ENCODE assay signal across 16 cellular contexts in genomic region chr20:8126190-8126589, GRCh38. TPM values are rescaled to one million over a fixed set of nuclear protein-coding genes. Genes with fewer than 3 reads are reported as not detected.
DNase-seq lines count a peak whose midpoint lies in the region; ATAC-seq and TF ChIP-seq lines count a peak whose summit lies in the region.
"Had no signal": no experiment of that assay in that cellular context is flagged by ENCODE, and none has a peak within 500 bp of the region (broad histone marks: within the 10 kb centered on the region; RNA-seq: fewer than 3 reads in every experiment).

No MANE protein-coding gene starts in this region.

- no peaks in the 10 kb centered on the region for H3K9me3 ChIP-seq in mesenchymal stem cell (ENCODE audit: control insufficient read depth, low read length)
- no peaks in the 10 kb centered on the region for H3K9me3 ChIP-seq in lower lobe of right lung

- WGBS in mesenchymal stem cell, result 93% methylated on average over 2 of the region's 4 CpGs

- no peak overlapping the region for H3K4ac ChIP-seq in mesenchymal stem cell (ENCODE audit: low read depth in 1 of 2, low read length in 2 of 2)

- no peaks in the 10 kb centered on the region for H3K4me1 ChIP-seq in mesenchymal stem cell (ENCODE audit: control insufficient read depth, insufficient read depth, low read depth, low read length)
- no peaks in the 10 kb centered on the region for H3K4me1 ChIP-seq in lower lobe of right lung

- H3K9ac ChIP-seq in mesenchymal stem cell (ENCODE audit: low read length), result no peak overlapping the region
- H3K9ac ChIP-seq: GM23248 had no signal

- peak overlapping the region; percentile 22 for H3K27ac ChIP-seq in angular gyrus (ENCODE audit: low read depth, low read length)
- no peak overlapping the region for H3K27ac ChIP-seq in mesenchymal stem cell (ENCODE audit: low read length, poor library complexity, severe bottlenecking)
- H3K27ac ChIP-seq in lower lobe of right lung, result no peak overlapping the region
- H3K27ac ChIP-seq: GM23248 had no signal

- no peak overlapping the region for H4K8ac ChIP-seq in mesenchymal stem cell (ENCODE audit: low read length)

- peaks cover 3 to 9% of the 10 kb centered on the region in 2 experiments for H3K27me3 ChIP-seq in mesenchymal stem cell (ENCODE audit: control insufficient read depth in 1 of 2, insufficient read depth in 1 of 2, low read length in 2 of 2)
- no peaks in the 10 kb centered on the region for H3K27me3 ChIP-seq in lower lobe of right lung (ENCODE audit: low read depth)

- H3K36me3 ChIP-seq in mesenchymal stem cell (ENCODE audit: control insufficient read depth in 1 of 2, insufficient read depth in 2 of 2, low read depth in 1 of 2, low read length in 2 of 2), result no peaks in the 10 kb centered on the region
- no peaks in the 10 kb centered on the region for H3K36me3 ChIP-seq in lower lobe of right lung

- H2BK120ac ChIP-seq in mesenchymal stem cell (ENCODE audit: low read depth, low read length), result no peak overlapping the region

- peaks cover 13% of the 10 kb centered on the region for H3K4me1 Mint-ChIP-seq in neural crest cell
- H3K4me1 Mint-ChIP-seq: CD4-positive, alpha-beta memory T cell had no signal

- H3K18ac ChIP-seq in mesenchymal stem cell (ENCODE audit: low read depth in 1 of 2, low read length in 2 of 2), result no peak overlapping the region

- H3K23ac ChIP-seq in mesenchymal stem cell (ENCODE audit: low read length in 2 of 2), result no peak overlapping the region

- H3K36me3 Mint-ChIP-seq in neural crest cell (ENCODE audit: low read depth), result no peaks in the 10 kb centered on the region
- H3K36me3 Mint-ChIP-seq: CD4-positive, alpha-beta memory T cell had no signal

- no peak overlapping the region for H2BK5ac ChIP-seq in mesenchymal stem cell (ENCODE audit: low read depth, low read length, poor library complexity, severe bottlenecking)

- ATAC-seq in lower lobe of right lung, result no peak
- ATAC-seq: GM12878, HCT116 had no signal

- H4K91ac ChIP-seq in mesenchymal stem cell (ENCODE audit: low read length), result no peak overlapping the region

- no peak overlapping the region for H3K14ac ChIP-seq in mesenchymal stem cell (ENCODE audit: low read length in 2 of 2)

- no peak for TF ChIP-seq CTCF in neural crest cell (conservative IDR thresholded peaks at IDR 0.05)
- TF ChIP-seq CTCF in lower lobe of right lung (IDR thresholded peaks at IDR 0.05), result no peak

- intact Hi-C loops in lower lobe of right lung (cut with DNase I), result loop anchor here (10.0 kb wide), 1 partner anchor 599 kb away; no protein-coding TSS in a partner anchor

- H3K9me3 Mint-ChIP-seq in neural crest cell, result no peaks in the 10 kb centered on the region
- H3K9me3 Mint-ChIP-seq: CD4-positive, alpha-beta memory T cell had no signal

- no peaks in the 10 kb centered on the region for H3K79me1 ChIP-seq in mesenchymal stem cell (replicated peaks; ENCODE audit: low read length, poor library complexity, severe bottlenecking)

- H2BK15ac ChIP-seq in mesenchymal stem cell (ENCODE audit: low read depth, poor library complexity, severe bottlenecking), result no peak overlapping the region

- no peak overlapping the region for H2AFZ ChIP-seq in mesenchymal stem cell (ENCODE audit: low read depth, low read length)
- H2AFZ ChIP-seq: GM23248 had no signal

- no peak overlapping the region for H2AK5ac ChIP-seq in mesenchymal stem cell (ENCODE audit: low read length, severe bottlenecking)

- H3K4me3 Mint-ChIP-seq in neural crest cell, result peak overlapping the region; percentile 17
- H3K4me3 Mint-ChIP-seq: CD4-positive, alpha-beta memory T cell; H9 had no signal

- H3K27ac Mint-ChIP-seq in neural crest cell (ENCODE audit: unreplicated experiment), result no peak overlapping the region
- H3K27ac Mint-ChIP-seq: CD4-positive, alpha-beta memory T cell; H9 had no signal

- no peak overlapping the region for H3K4me2 ChIP-seq in mesenchymal stem cell (ENCODE audit: low read length, poor library complexity, severe bottlenecking)

- DNase-seq in NCI-H460 (ENCODE audit: extremely low read depth, low read depth) (peak; percentile 77), neural crest cell (ENCODE audit: low read depth, low spot score) (no peak), mesenchymal stem cell (no peak), lower lobe of right lung (no peak), NCI-H526 (lab: John Stamatoyannopoulos, UW) (no peak)
- DNase-seq: C1 segment of cervical spinal cord; CD4-positive, alpha-beta memory T cell; COR-L47; DMS79; EL; GDM1; GM23248; H9 had no signal

- H3K4me3 ChIP-seq in mesenchymal stem cell (ENCODE audit: insufficient read depth in 1 of 2, low read depth in 1 of 2, low read length in 2 of 2) (no peak overlapping the region), lower lobe of right lung (no peak overlapping the region)
- H3K4me3 ChIP-seq: GM12878, GM23248 had no signal

- H3K27me3 Mint-ChIP-seq in neural crest cell (ENCODE audit: low read depth), result peaks cover 9% of the 10 kb centered on the region

- H2BK12ac ChIP-seq in mesenchymal stem cell (ENCODE audit: low read length in 2 of 2), result no peak overlapping the region

RNA-seq across cellular contexts. Expression of gene PLCB1, which starts 5.9 kb away (rescaled TPM):
- total RNA-seq in NCI-H460 (2014; rRNA removed; shearing (Covaris generic)), result 66.0 and 74.0 TPM in 2 replicates
- polyA plus RNA-seq in NCI-H460 (2014; cell fraction: nucleus; rRNA removed), result 11.9 and 20.5 TPM in 2 replicates
- total RNA-seq in neural crest cell (10.7 and 13.7 TPM in 2 replicates), lower lobe of right lung (6.3 TPM)
- 15.1 TPM for polyA plus RNA-seq in mesenchymal stem cell (2013, experiment 1 of 2)
- 15.5 TPM for polyA plus RNA-seq in mesenchymal stem cell (2013, experiment 2 of 2)
